In genomic region chr20:37108676-37109075, GRCh38 we compare ENCODE assay signal across 24 cellular contexts.
"Had no signal": no experiment of that assay in that cellular context is flagged by ENCODE, and none has a peak within 500 bp of the region (broad histone marks: within the 10 kb centered on the region; RNA-seq: fewer than 3 reads in every experiment).

No MANE protein-coding gene starts in this region.

- H3K36me3 ChIP-seq: brain microvascular endothelial cell, colonic mucosa had no signal

- H3K4me3 ChIP-seq: colonic mucosa had no signal

- DNase-seq: activated CD4-positive, alpha-beta memory T cell treated with anti-CD3 and anti-CD28 coated beads, Interleukin-2, amount 10 ng/mL, durations not matched to agents 7 days and 5 days; activated CD4-positive, alpha-beta T cell treated with anti-CD3 and anti-CD28 coated beads, Interleukin-2, amount 10 ng/mL, durations not matched to agents 7 days and 5 days; activated CD4-positive, CD25-positive, alpha-beta regulatory T cell; activated gamma-delta T cell; activated naive CD4-positive, alpha-beta T cell treated with anti-CD3 and anti-CD28 coated beads for 36 hours; activated T-cell treated with anti-CD3 and anti-CD28 coated beads for 4 hours; activated T-cell treated with anti-CD3 and anti-CD28 coated beads, Interleukin-2, amount 50 U/mL, for 48 hours; amygdala; brain microvascular endothelial cell; caudate nucleus; colonic mucosa; NCI-H1092; NCI-H1417; NCI-H1694 treated with DMSO at 0.1 percent for 48 hours; NCI-H2029 treated with DMSO at 0.1 percent for 48 hours; NCI-H510A treated with DMSO at 0.1 percent for 48 hours; NCI-H69; NK-92 treated with Interleukin-12 subunit alpha and Interleukin-12 subunit beta, amount 100 ng/mL, for 24 hours; SIG-M5; T-helper 17 cell; T-helper 9 cell had no signal

- FAIRE-seq: RCC 7860 had no signal

- H3K27ac ChIP-seq: brain microvascular endothelial cell, colonic mucosa, VCaP had no signal

- H3K27me3 ChIP-seq: brain microvascular endothelial cell, colonic mucosa had no signal

- H3K4me1 ChIP-seq: colonic mucosa had no signal

- H3K9me3 ChIP-seq: colonic mucosa had no signal

- ATAC-seq: activated T-helper 17 cell treated with anti-CD3 and anti-CD28 coated beads, Interleukin-2, amount 50 U/mL, for 72 hours; T-helper 17 cell had no signal
